In genomic region chr2:222424281-222424728, GRCh38 we compare ENCODE assay signal across 8 cellular contexts. TPM values are rescaled to one million over a fixed set of nuclear protein-coding genes. Genes with fewer than 3 reads are reported as not detected.
DNase-seq lines count a peak whose midpoint lies in the region; ATAC-seq and TF ChIP-seq lines count a peak whose summit lies in the region.

TSS of gene SGPP2 (plus strand) at chr2:222424543. CDS start at chr2:222424603, 60 bp downstream.

- WGBS in IMR-90 (ENCODE audit: extremely low coverage in 2 of 2, insufficient read length in 1 of 2), 2 experiments = 5% methylated on average over 28 of the region's 61 CpGs; no CpG with 5 or more reads in 1 of the 2 experiments

- H2BK5ac ChIP-seq in IMR-90 (ENCODE audit: low read depth, low read length, poor library complexity, severe bottlenecking) = no peak within 1 kb of the TSS

- H3K27me3 Mint-ChIP-seq in activated naive CD8-positive, alpha-beta T cell = peaks cover 39% of the 10 kb centered on the region

- no peak within 1 kb of the TSS for H2BK120ac ChIP-seq in IMR-90 (ENCODE audit: low read depth, low read length)

- peaks cover 29% of the 10 kb centered on the region for H3K27me3 ChIP-seq in IMR-90 (ENCODE audit: control insufficient read depth, insufficient read depth, low read length)
- H3K27me3 ChIP-seq in brain microvascular endothelial cell (replicated peaks) = peaks cover 30% of the 10 kb centered on the region

- H3K36me3 ChIP-seq in IMR-90 (ENCODE audit: control insufficient read depth, insufficient read depth, low read length) (no peaks in the 10 kb centered on the region), brain microvascular endothelial cell (replicated peaks) (no peaks in the 10 kb centered on the region)

- DNase-seq in G401 (ENCODE audit: low spot score) (peak; percentile 76), IMR-90 (no peak), brain microvascular endothelial cell (no peak)
- DNase-seq in stimulated activated CD4-positive, alpha-beta T cell treated with anti-CD3 and anti-CD28 coated beads, Interleukin-1b, Interleukin-23, amount 100 ng/mL, for 48 hours = peak; percentile 12

- H4K5ac ChIP-seq in IMR-90 (ENCODE audit: low read depth, low read length) = no peak within 1 kb of the TSS

- TF ChIP-seq CTCF in IMR-90 (conservative IDR thresholded peaks at IDR 0.05; ENCODE audit: low read depth, low read length) (no peak), brain microvascular endothelial cell (IDR thresholded peaks at IDR 0.05; ENCODE audit: low read depth, low read length, missing control alignments) (no peak)

- no peak within 1 kb of the TSS for H2BK20ac ChIP-seq in IMR-90 (ENCODE audit: low read depth, low read length)

- no peak within 1 kb of the TSS for H2AK5ac ChIP-seq in IMR-90 (ENCODE audit: low read depth, low read length)

- H3K9me1 ChIP-seq in IMR-90 (ENCODE audit: insufficient read depth, low read length) = no peaks in the 10 kb centered on the region

- no peak within 1 kb of the TSS for H2AK9ac ChIP-seq in IMR-90 (replicated peaks; ENCODE audit: low read depth, low read length, poor library complexity)

- ATAC-seq in GM21390 (IDR thresholded peaks at IDR 0.05; ENCODE audit: unreplicated experiment) = peak; percentile 35
- no peak for ATAC-seq in IMR-90 (ENCODE audit: low read depth)
- no peak for ATAC-seq in GM18870 (IDR thresholded peaks at IDR 0.05; ENCODE audit: unreplicated experiment)

- no peak within 1 kb of the TSS for H3K9ac ChIP-seq in IMR-90 (ENCODE audit: low read depth, low read length)

- H3K56ac ChIP-seq in IMR-90 (ENCODE audit: extremely low read depth, insufficient read depth, low read length) = no peak within 1 kb of the TSS

- no peak for TF ChIP-seq POLR2A in IMR-90 (IDR thresholded peaks at IDR 0.05; ENCODE audit: low read depth, low read length)

- H3K4me3 Mint-ChIP-seq in activated naive CD8-positive, alpha-beta T cell = peak within 1 kb of the TSS; percentile 93

- no peaks in the 10 kb centered on the region for H3K9me3 Mint-ChIP-seq in activated naive CD8-positive, alpha-beta T cell (ENCODE audit: low read depth)

- CTCF ChIA-PET in IMR-90 (lab: Yijun Ruan, JAX) = no interaction called here

- H3K23ac ChIP-seq in IMR-90 (ENCODE audit: low read depth, low read length) = no peak within 1 kb of the TSS

- H3K18ac ChIP-seq in IMR-90 (ENCODE audit: low read depth, low read length) = no peak within 1 kb of the TSS

- no peaks in the 10 kb centered on the region for H3K36me3 Mint-ChIP-seq in activated naive CD8-positive, alpha-beta T cell

- no peak for TF ChIP-seq RAD21 in IMR-90 (IDR thresholded peaks at IDR 0.05; ENCODE audit: low read length)

- H3K9me3 ChIP-seq in IMR-90 (ENCODE audit: control insufficient read depth, insufficient read depth, low read length) = no peaks in the 10 kb centered on the region; the same call in 1 of the 2 replicates
- H3K9me3 ChIP-seq in iPS-18c (ENCODE audit: control insufficient read depth, insufficient read depth, low read length) = peaks cover 3% of the 10 kb centered on the region

- H3K4me1 Mint-ChIP-seq in activated naive CD8-positive, alpha-beta T cell (ENCODE audit: low read depth) = peaks cover 35% of the 10 kb centered on the region

- H3K4ac ChIP-seq in IMR-90 (ENCODE audit: low read depth, low read length) = no peak within 1 kb of the TSS

- no TSS peak for BruUV-seq in IMR-90 (replicated peaks; lab: Mats Ljungman, UMichigan)

- H3K4me1 ChIP-seq in IMR-90 (ENCODE audit: control insufficient read depth, insufficient read depth, low read length) = no peaks in the 10 kb centered on the region; the same call in 1 of the 2 replicates

- no peak within 1 kb of the TSS for H2BK15ac ChIP-seq in IMR-90 (ENCODE audit: low read depth, low read length)

- H3K27ac Mint-ChIP-seq in activated naive CD8-positive, alpha-beta T cell = peak within 1 kb of the TSS; percentile 97

- dilution Hi-C loops in IMR-90 (cut with HindIII; ENCODE audit: low sequenced_read_pairs, unreplicated experiment) = no loop called here

- no peak within 1 kb of the TSS for H4K8ac ChIP-seq in IMR-90 (ENCODE audit: low read depth in 2 of 2, low read length in 2 of 2)

- in situ Hi-C loops in G401 (cut with HindIII; ENCODE audit: low sequenced_read_pairs) (no loop called here), IMR-90 (cut with MboI; ENCODE audit: low sequenced_read_pairs) (no loop called here), brain microvascular endothelial cell (cut with HindIII; ENCODE audit: low pct_ligation_motif_present, low sequenced_read_pairs) (no loop called here)

- no peak within 1 kb of the TSS for H2AFZ ChIP-seq in IMR-90 (replicated peaks; ENCODE audit: low read length, poor library complexity)

- no peaks in the 10 kb centered on the region for H4K20me1 ChIP-seq in IMR-90 (ENCODE audit: insufficient read depth, low read length)

- no peak within 1 kb of the TSS for H4K91ac ChIP-seq in IMR-90 (ENCODE audit: insufficient read depth, low read depth, low read length)

- H3K27ac ChIP-seq in IMR-90 (ENCODE audit: insufficient read depth, low read length) = no peak within 1 kb of the TSS
- H3K27ac ChIP-seq in brain microvascular endothelial cell = no peak within 1 kb of the TSS

- no peaks in the 10 kb centered on the region for H3K79me1 ChIP-seq in IMR-90 (ENCODE audit: low read depth in 1 of 2, low read length in 2 of 2)

- intact Hi-C loops in IMR-90 (cut with micrococcal nuclease) = no loop called here

- POLR2A ChIA-PET in IMR-90 (lab: Charles Lee; ENCODE audit: unreplicated experiment) = no interaction called here

- H3K4me3 ChIP-seq in IMR-90 (ENCODE audit: insufficient read depth, low read depth, low read length) (no peak within 1 kb of the TSS), iPS-18c (ENCODE audit: insufficient read depth, low read depth, low read length) (peak within 1 kb of the TSS; percentile 49), brain microvascular endothelial cell (ENCODE audit: low read depth, low read length) (no peak within 1 kb of the TSS)

- peak within 1 kb of the TSS; percentile 9; the same call in 1 of the 2 replicates for H3K4me2 ChIP-seq in IMR-90 (ENCODE audit: low read depth, low read length)

- H3K14ac ChIP-seq in IMR-90 (replicated peaks; ENCODE audit: low read depth, low read length) = no peak within 1 kb of the TSS

TF ChIP-seq in IMR-90, 13 proteins besides CTCF, POLR2A, EP300 and RAD21:
- TF ChIP-seq CEBPB (IDR thresholded peaks at IDR 0.05; ENCODE audit: low read depth, low read length) = no peak
- no peak for TF ChIP-seq MAFK (IDR thresholded peaks at IDR 0.05; ENCODE audit: low read depth, low read length)

RNA-seq across cellular contexts. Expression of gene SGPP2, which starts in this region (rescaled TPM):
- total RNA-seq in G401 (2014; rRNA removed; shearing (Covaris generic)) = not detected in 2 replicates
- not detected in 2 replicates for total RNA-seq in IMR-90 (2012; rRNA removed)
- polyA plus RNA-seq in IMR-90 (2012; rRNA removed) = not detected in 2 replicates
- polyA plus RNA-seq in IMR-90 (2012; cell fraction: cytosol; rRNA removed) = not detected in 2 replicates
- polyA plus RNA-seq in IMR-90 (2012; cell fraction: nucleus; rRNA removed; ENCODE audit: low replicate concordance) = not detected in 2 replicates

Comparison
In these comparisons a context has a peak if more than half of its experiments do, and no peak if none do; other contexts are left out.
1. Peak in DNase-seq in G401; RNA of the gene not detected or under 1 TPM.